Comparison of ENCODE assay signal across 8 cellular contexts in genomic region chr7:77536017-77536412, GRCh38. TPM values are rescaled to one million over a fixed set of nuclear protein-coding genes. Genes with fewer than 3 reads are reported as not detected.
A peak's percentile ranks its signal among the peaks of the same experiment; 100 is the strongest.
DNase-seq lines count a peak whose midpoint lies in the region; ATAC-seq and TF ChIP-seq lines count a peak whose summit lies in the region.

No MANE protein-coding gene starts in this region.

- CTCF ChIA-PET in Caco-2 (lab: Charles Lee) = no interaction called here
- CTCF ChIA-PET in PC-9 (lab: Charles Lee) = no interaction called here

- H3K9me3 ChIP-seq in Caco-2 (no peaks in the 10 kb centered on the region), PC-9 (ENCODE audit: insufficient read depth, low read depth) (no peaks in the 10 kb centered on the region), ovary (no peaks in the 10 kb centered on the region)

- no peak for TF ChIP-seq CTCF in Caco-2 (IDR thresholded peaks at IDR 0.05; ENCODE audit: insufficient read depth in 1 of 2, low read depth in 1 of 2, low read length in 1 of 2, severe bottlenecking in 1 of 2, unreplicated experiment in 1 of 2)
- TF ChIP-seq CTCF in PC-9 (conservative IDR thresholded peaks at IDR 0.05) = no peak
- no peak for TF ChIP-seq CTCF in epithelial cell of proximal tubule (conservative IDR thresholded peaks at IDR 0.05; ENCODE audit: low read depth, low read length)
- TF ChIP-seq CTCF in ovary (IDR thresholded peaks at IDR 0.05) = no peak

- H3K4me3 Mint-ChIP-seq in Caco-2 (ENCODE audit: unreplicated experiment) = peak overlapping the region; percentile 88

- peaks cover 12% of the 10 kb centered on the region; the same call in 1 of the 2 replicates for H3K4me1 ChIP-seq in Caco-2
- peaks cover 15% of the 10 kb centered on the region for H3K4me1 ChIP-seq in PC-9 (replicated peaks; ENCODE audit: insufficient read depth)
- peaks cover 5% of the 10 kb centered on the region for H3K4me1 ChIP-seq in ovary (ENCODE audit: insufficient read depth)

- no peak overlapping the region; the same call in 1 of the 2 replicates for H2AFZ ChIP-seq in PC-9

- no peak for TF ChIP-seq POLR2A in ovary (IDR thresholded peaks at IDR 0.05)

- peak overlapping the region; percentile 44 for H3K4me3 ChIP-seq in Caco-2 (ENCODE audit: low read depth, low read length)
- peak overlapping the region; percentile 97 for H3K4me3 ChIP-seq in PC-9
- peak overlapping the region; percentile 86 for H3K4me3 ChIP-seq in epithelial cell of proximal tubule (ENCODE audit: low read depth, low read length)
- H3K4me3 ChIP-seq in ovary = peak overlapping the region; percentile 92

- peaks cover 34% of the 10 kb centered on the region for H3F3A ChIP-seq in PC-9 (ENCODE audit: insufficient read depth, low read depth)

- no peak for TF ChIP-seq EP300 in ovary (IDR thresholded peaks at IDR 0.05)

- peak overlapping the region; percentile 94 for H3K27ac ChIP-seq in PC-9
- H3K27ac ChIP-seq in ovary = peak overlapping the region in 1 of 2 donors; percentile 94

- no peaks in the 10 kb centered on the region for H3K27me3 ChIP-seq in Caco-2 (replicated peaks; ENCODE audit: control insufficient read depth, insufficient read depth, low read length)
- no peaks in the 10 kb centered on the region for H3K27me3 ChIP-seq in PC-9 (ENCODE audit: insufficient read depth, low read depth)
- H3K27me3 ChIP-seq in ovary = no peaks in the 10 kb centered on the region

- no peaks in the 10 kb centered on the region for H3K36me3 ChIP-seq in Caco-2 (ENCODE audit: control insufficient read depth, insufficient read depth, low read length)
- H3K36me3 ChIP-seq in PC-9 (ENCODE audit: low read depth) = peaks cover 4% of the 10 kb centered on the region
- H3K36me3 ChIP-seq in ovary = no peaks in the 10 kb centered on the region

- POLR2A ChIA-PET in Caco-2 (lab: Charles Lee) = interaction anchor here (1.2 to 1.3 kb wide), 2 partner anchors 114 to 120 kb away, joined by 3 to 6 read pairs; no protein-coding TSS in a partner anchor
- POLR2A ChIA-PET in PC-9 (lab: Charles Lee; ENCODE audit: unreplicated experiment) = interaction anchor here (0.6 kb wide), 1 partner anchor 124 kb away, joined by 3 read pairs; no protein-coding TSS in a partner anchor

- intact Hi-C loops in Caco-2 (cut with micrococcal nuclease; ENCODE audit: unreplicated experiment) (no loop called here), PC-9 (cut with micrococcal nuclease; ENCODE audit: unreplicated experiment) (loop anchor here (5.0 kb wide), 1 partner anchor 109 kb away; no protein-coding TSS in a partner anchor), ovary (cut with DNase I) (no loop called here)

- peaks cover 12% of the 10 kb centered on the region for H3K4me1 Mint-ChIP-seq in Caco-2 (ENCODE audit: low read depth, unreplicated experiment)

- WGBS in ovary, 3 donors = 30 to 35% (median 31%) methylated on average over 9 of the region's 9 CpGs

- H4K20me1 ChIP-seq in PC-9 (ENCODE audit: insufficient read depth) = peaks cover 8% of the 10 kb centered on the region; the same call in 1 of the 2 replicates

- H3K79me2 ChIP-seq in PC-9 (ENCODE audit: low read depth) = peaks cover 53% of the 10 kb centered on the region

- no TSS peak for BruUV-seq in Caco-2 (replicated peaks; lab: Mats Ljungman, UMichigan)
- BruUV-seq in PC-9 (replicated peaks; lab: Mats Ljungman, UMichigan) = no TSS peak

- no peaks in the 10 kb centered on the region for H3K9me3 Mint-ChIP-seq in Caco-2 (ENCODE audit: unreplicated experiment)

- peaks cover 13% of the 10 kb centered on the region for H3K36me3 Mint-ChIP-seq in Caco-2 (ENCODE audit: insufficient read depth, unreplicated experiment)

- H3K27ac Mint-ChIP-seq in Caco-2 (ENCODE audit: unreplicated experiment) = peak overlapping the region; percentile 94

- ATAC-seq in GM19452 (IDR thresholded peaks at IDR 0.05; ENCODE audit: unreplicated experiment) = no peak

- H3K27me3 Mint-ChIP-seq in Caco-2 (ENCODE audit: insufficient read depth, unreplicated experiment) = no peaks in the 10 kb centered on the region

- H3K9me2 ChIP-seq in PC-9 (ENCODE audit: insufficient read depth) = no peaks in the 10 kb centered on the region

- DNase-seq in Caco-2 (no peak), PC-9 (no peak), epithelial cell of proximal tubule (ENCODE audit: low read depth) (no peak), ovary (peak in 3 of 5 donors; percentile 26 to 47 (median 28)), DMS79 treated with DMSO at 0.1 percent for 48 hours (lab: John Stamatoyannopoulos, UW) (no peak), HuH-7 (ENCODE audit: low spot score) (no peak), kidney glomerular epithelial cell (lab: John Stamatoyannopoulos, UW) (no peak)

- peak overlapping the region; percentile 85 for H3K4me2 ChIP-seq in PC-9

RNA-seq across cellular contexts. Expression of gene PTPN12, which starts 1.1 kb away (rescaled TPM):
- total RNA-seq in Caco-2 (2022) (67.1 and 74.8 TPM in 2 replicates), PC-9 (2021) (91.1 and 118 TPM in 2 replicates), epithelial cell of proximal tubule (23.3 and 25.5 TPM in 2 replicates), ovary (10 to 100 TPM; 45.8 to 90.0 (median 66.5) TPM)
- polyA plus RNA-seq in ovary = 10 to 100 TPM; 48.5 to 62.7 TPM

Comparison
In these comparisons a context has a peak if more than half of its experiments do, and no peak if none do; other contexts are left out.
1. DNase-seq: peak in ovary (3 of 5); none in Caco-2 (0 of 2), PC-9 (0 of 2), epithelial cell of proximal tubule (single experiment), DMS79 treated with DMSO at 0.1 percent for 48 hours (single experiment), HuH-7 (single experiment) and kidney glomerular epithelial cell (single experiment).
2. H3K4me3 ChIP-seq: peak in every context shown above with its lines; median percentile 97 in PC-9; 92 in ovary; 86 in epithelial cell of proximal tubule; 44 in Caco-2.